In the genomic region with DNA sequence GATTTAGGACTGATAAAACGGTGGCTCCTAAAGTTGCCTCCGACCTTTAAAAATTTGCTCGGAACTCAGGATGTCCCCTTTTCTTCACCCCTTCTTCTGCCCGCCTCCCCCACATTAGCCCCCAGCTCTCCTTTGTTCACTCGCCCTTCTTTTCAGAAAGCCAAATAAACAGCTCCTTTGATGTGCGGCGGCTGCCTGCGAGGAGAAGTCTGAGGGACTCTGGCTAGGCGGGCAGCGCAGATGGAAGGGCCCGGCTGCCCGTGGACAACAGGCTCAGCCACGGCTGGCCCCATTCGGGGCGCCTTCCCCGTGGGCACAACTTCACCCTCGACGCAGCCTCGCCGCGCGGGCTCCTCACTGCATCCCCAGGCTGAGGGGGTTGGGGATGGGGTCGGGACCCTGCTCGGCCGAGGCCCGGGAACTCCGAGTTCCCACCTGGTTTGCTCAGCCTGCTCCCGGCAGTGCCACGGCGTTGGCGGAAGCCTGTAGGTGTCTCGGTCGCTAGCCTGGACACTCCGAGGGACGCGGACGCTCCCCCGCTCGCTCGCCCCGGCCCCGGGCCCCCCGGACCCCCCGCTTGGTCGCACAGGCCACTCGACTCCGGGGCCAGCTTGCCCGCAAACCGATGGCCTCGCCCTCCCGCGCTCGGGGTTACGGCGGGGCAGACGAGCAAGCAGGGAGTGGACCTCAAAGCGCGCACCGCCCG, we compare ENCODE assay signal across 8 cellular contexts. TPM values are rescaled to one million over a fixed set of nuclear protein-coding genes. Genes with fewer than 3 reads are reported as not detected.
DNase-seq lines count a peak whose midpoint lies in the region; ATAC-seq and TF ChIP-seq lines count a peak whose summit lies in the region.

No MANE protein-coding gene starts in this region.

- ATAC-seq in HG03097 (IDR thresholded peaks at IDR 0.05; ENCODE audit: low FRiP score, unreplicated experiment): peak; percentile 1

- DNase-seq in dermis blood vessel endothelial cell (peak; percentile 43), lung microvascular endothelial cell (ENCODE audit: low read depth in 2 of 2) (peak; percentile 35 to 40), AG08396 (ENCODE audit: low spot score) (no peak), iPS-NIHi7 (ENCODE audit: extremely low spot score) (no peak)
- peak; percentile 15 to 68 (median 46) for DNase-seq in stimulated activated naive CD4-positive, alpha-beta T cell (lab: John Stamatoyannopoulos, UW)

- H3K27ac ChIP-seq in C4-2B (peak overlapping the region; percentile 95), VCaP (peak overlapping the region; percentile 98)

- no peak for TF ChIP-seq CTCF in C4-2B (conservative IDR thresholded peaks at IDR 0.05)
- TF ChIP-seq CTCF in VCaP (conservative IDR thresholded peaks at IDR 0.05): no peak

RNA-seq across cellular contexts. Expression of a gene that starts 0.9 kb away (rescaled TPM):
- total RNA-seq in dermis blood vessel endothelial cell (25.4 and 38.3 TPM in 2 replicates), lung microvascular endothelial cell (8.3 and 13.3 TPM in 2 replicates)

Comparison
In these comparisons a context has a peak if more than half of its experiments do, and no peak if none do; other contexts are left out.
1. DNase-seq: peak in dermis blood vessel endothelial cell (single experiment), lung microvascular endothelial cell (2 of 2) and stimulated activated naive CD4-positive, alpha-beta T cell (6 of 6); none in AG08396 (single experiment) and iPS-NIHi7 (single experiment).